In genomic region chr3:72818915-72819314, GRCh38 we compare ENCODE assay signal across 13 cellular contexts. TPM values are rescaled to one million over a fixed set of nuclear protein-coding genes. Genes with fewer than 3 reads are reported as not detected.
A peak's percentile ranks its signal among the peaks of the same experiment; 100 is the strongest.
DNase-seq lines count a peak whose midpoint lies in the region; ATAC-seq and TF ChIP-seq lines count a peak whose summit lies in the region.
"Had no signal": no experiment of that assay in that cellular context is flagged by ENCODE, and none has a peak within 500 bp of the region (broad histone marks: within the 10 kb centered on the region; RNA-seq: fewer than 3 reads in every experiment).

No MANE protein-coding gene starts in this region.

- CTCF ChIA-PET in HEK293T (lab: Yijun Ruan, JAX) = interaction anchor here (0.6 to 1.3 kb wide), 6 partner anchors 125 to 889 kb away, joined by 3 to 5 read pairs (median 3); no protein-coding TSS in a partner anchor

- DNase-seq in AG20443 (ENCODE audit: low spot score) = peak; percentile 64
- peak in 3 of 4 donors; percentile 30 to 38 (median 31) for DNase-seq in body of pancreas
- DNase-seq in left lung = no peak
- DNase-seq in HEK293T (ENCODE audit: extremely low spot score) = no peak
- DNase-seq: activated CD8-positive, alpha-beta memory T cell treated with anti-CD3 and anti-CD28 coated beads, Interleukin-2, amount 50 U/mL, for 4 hours; DMS153; left colon; NCI-H2081; stimulated activated naive CD4-positive, alpha-beta T cell; T-helper 17 cell had no signal

- H3K4me3 ChIP-seq in body of pancreas (no peak overlapping the region), left lung (no peak overlapping the region)

- no peak for TF ChIP-seq POLR2A in body of pancreas (IDR thresholded peaks at IDR 0.05)

- H3K9me3 ChIP-seq in body of pancreas (no peaks in the 10 kb centered on the region), left lung (no peaks in the 10 kb centered on the region)

- intact Hi-C loops in body of pancreas (cut with DNase I) = loop anchor here (5.0 kb wide), 1 partner anchor 862 kb away; no protein-coding TSS in a partner anchor
- intact Hi-C loops in left lung (cut with DNase I) = no loop called here

- H3K36me3 ChIP-seq in body of pancreas (replicated peaks in 1 of 2; ENCODE audit: insufficient read depth in 1 of 2, low read depth in 2 of 2) (no peaks in the 10 kb centered on the region), left lung (peaks cover 0 to 9% of the 10 kb centered on the region in 2 donors)

- no peaks in the 10 kb centered on the region for H3K27me3 ChIP-seq in body of pancreas
- no peaks in the 10 kb centered on the region for H3K27me3 ChIP-seq in left lung

- H3K4me1 ChIP-seq in body of pancreas (peaks cover 46% of the 10 kb centered on the region), left lung (peaks cover 3 to 27% of the 10 kb centered on the region in 2 donors)

- TF ChIP-seq CTCF in body of pancreas (IDR thresholded peaks at IDR 0.05) (no peak), left lung (IDR thresholded peaks at IDR 0.05) (no peak)

- H3K27ac ChIP-seq in body of pancreas = peak overlapping the region in 1 of 4 donors; percentile 61
- no peak overlapping the region for H3K27ac ChIP-seq in left lung

- POLR2A ChIA-PET in HEK293T (lab: Yijun Ruan, JAX) = no interaction called here

- WGBS in body of pancreas, 2 donors = 83 to 92% methylated on average over 1 of the region's 1 CpG

- ATAC-seq in GM21619 (IDR thresholded peaks at IDR 0.05; ENCODE audit: unreplicated experiment) = peak; percentile 25
- no peak for ATAC-seq in body of pancreas
- ATAC-seq in left lung = peak; percentile 51
- no peak for ATAC-seq in GM19452 (IDR thresholded peaks at IDR 0.05; ENCODE audit: unreplicated experiment)
- ATAC-seq in GM21367 (IDR thresholded peaks at IDR 0.05; ENCODE audit: unreplicated experiment) = no peak
- ATAC-seq: left colon, T-helper 17 cell had no signal

TF ChIP-seq in HEK293T, 16 proteins besides CTCF, POLR2A, EP300 and RAD21:
- TF ChIP-seq LEF1 (IDR thresholded peaks at IDR 0.05; ENCODE audit: borderline replicate concordance) = no peak
- TF ChIP-seq CTBP1 (IDR thresholded peaks at IDR 0.05; ENCODE audit: borderline replicate concordance) = no peak
- no peak for TF ChIP-seq PKNOX1 (IDR thresholded peaks at IDR 0.05)
- TF ChIP-seq L3MBTL2 (conservative IDR thresholded peaks at IDR 0.05) = no peak
- TF ChIP-seq FOXK2 (IDR thresholded peaks at IDR 0.05) = no peak
- no peak for TF ChIP-seq BHLHE40 (IDR thresholded peaks at IDR 0.05; ENCODE audit: borderline replicate concordance)
- no peak for TF ChIP-seq NFRKB (IDR thresholded peaks at IDR 0.05)
- TF ChIP-seq ARNT (IDR thresholded peaks at IDR 0.05) = no peak
- no peak for TF ChIP-seq SUZ12 (IDR thresholded peaks at IDR 0.05)
- TF ChIP-seq ELF4 (IDR thresholded peaks at IDR 0.05) = no peak
- no peak for TF ChIP-seq ZNF384 (IDR thresholded peaks at IDR 0.05)
- no peak for TF ChIP-seq SP1 (IDR thresholded peaks at IDR 0.05)
- TF ChIP-seq HDGF (IDR thresholded peaks at IDR 0.05; ENCODE audit: borderline replicate concordance) = no peak
- no peak for TF ChIP-seq FOXA1 (IDR thresholded peaks at IDR 0.05)
- TF ChIP-seq TARDBP (IDR thresholded peaks at IDR 0.05) = no peak
- TF ChIP-seq FOXM1 (IDR thresholded peaks at IDR 0.05; ENCODE audit: borderline replicate concordance) = no peak
TF ChIP-seq in HEK293T: peak in this region for 0.

RNA-seq across cellular contexts. Expression of gene SHQ1, which starts 29.3 kb away (rescaled TPM):
- 10 to 100 TPM in 1 of 2 donors, 1 to 10 TPM in 1; 9.6 to 11.2 TPM for total RNA-seq in body of pancreas
- total RNA-seq in left lung = 10 to 100 TPM; 18.3 to 19.4 TPM

Comparison
In these comparisons a context has a peak if more than half of its experiments do, and no peak if none do; other contexts are left out.
1. DNase-seq: peak in AG20443 (single experiment) and body of pancreas (3 of 4); none in left lung (0 of 2) and HEK293T (single experiment).
2. ATAC-seq: peak in GM21619 (single experiment) and left lung (single experiment); none in body of pancreas (single experiment), GM19452 (single experiment) and GM21367 (single experiment).